ENCODE assay signal across 16 cellular contexts in the genomic region with DNA sequence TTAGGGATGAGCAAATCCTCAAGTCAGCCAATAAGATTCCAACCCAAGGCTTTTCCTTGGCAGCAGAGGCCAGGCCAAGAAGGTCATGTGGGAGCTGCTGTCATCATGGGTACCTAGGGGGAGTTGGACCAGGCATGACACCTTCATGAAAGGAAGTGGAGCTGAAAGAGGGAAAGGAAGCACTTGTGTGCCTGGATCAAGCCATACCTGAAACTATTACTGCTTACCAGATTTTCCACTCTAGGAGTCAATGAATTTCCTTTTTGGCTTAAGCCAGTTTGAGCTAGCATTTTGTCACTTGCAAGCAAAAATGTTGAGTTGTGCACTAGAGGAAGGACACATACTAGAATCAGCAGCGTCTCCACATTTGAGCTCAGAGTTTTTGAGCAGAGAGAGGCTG. TPM values are rescaled to one million over a fixed set of nuclear protein-coding genes. Genes with fewer than 3 reads are reported as not detected.
DNase-seq lines count a peak whose midpoint lies in the region; ATAC-seq and TF ChIP-seq lines count a peak whose summit lies in the region.
"Had no signal": no experiment of that assay in that cellular context is flagged by ENCODE, and none has a peak within 500 bp of the region (broad histone marks: within the 10 kb centered on the region; RNA-seq: fewer than 3 reads in every experiment).

No MANE protein-coding gene starts in this region.

- H3K36me3 Mint-ChIP-seq in WTC11 = no peaks in the 10 kb centered on the region
- no peaks in the 10 kb centered on the region for H3K36me3 Mint-ChIP-seq in central memory CD8-positive, alpha-beta T cell (ENCODE audit: insufficient read depth)
- H3K36me3 Mint-ChIP-seq: CD4-positive, alpha-beta memory T cell had no signal

- H3K4me3 Mint-ChIP-seq in WTC11 = no peak overlapping the region
- H3K4me3 Mint-ChIP-seq in central memory CD8-positive, alpha-beta T cell = no peak overlapping the region
- H3K4me3 Mint-ChIP-seq: CD4-positive, alpha-beta memory T cell; HFFc6 had no signal

- POLR2A ChIA-PET in WTC11 (lab: Charles Lee) = no interaction called here

- no peaks in the 10 kb centered on the region for H3K9me3 Mint-ChIP-seq in WTC11
- H3K9me3 Mint-ChIP-seq in central memory CD8-positive, alpha-beta T cell = no peaks in the 10 kb centered on the region
- H3K9me3 Mint-ChIP-seq: CD4-positive, alpha-beta memory T cell; HFFc6 had no signal

- H3K27ac Mint-ChIP-seq in WTC11 = 0 out of 2 replicates have a peak overlapping the region, but pooled peaks have one; percentile 65
- peak overlapping the region; percentile 49 for H3K27ac Mint-ChIP-seq in central memory CD8-positive, alpha-beta T cell (ENCODE audit: low read depth)
- H3K27ac Mint-ChIP-seq: HFFc6 had no signal

- no peak overlapping the region for H2AFZ ChIP-seq in osteoblast (ENCODE audit: low read length)

- no peak overlapping the region for H3K4me3 ChIP-seq in osteoblast (ENCODE audit: insufficient read depth, low read length)
- H3K4me3 ChIP-seq: HAP-1 had no signal

- TF ChIP-seq CTCF in WTC11 (IDR thresholded peaks at IDR 0.05) (no peak), osteoblast (IDR thresholded peaks at IDR 0.05; ENCODE audit: extremely low read depth, low read depth, low read length) (no peak)

- H3K4me1 ChIP-seq in osteoblast (ENCODE audit: insufficient read depth, low read length) = no peaks in the 10 kb centered on the region
- H3K4me1 ChIP-seq: HAP-1 had no signal

- H3K4me1 Mint-ChIP-seq in WTC11 = no peaks in the 10 kb centered on the region
- H3K4me1 Mint-ChIP-seq in central memory CD8-positive, alpha-beta T cell = peaks cover 15% of the 10 kb centered on the region

- no peaks in the 10 kb centered on the region for H3K36me3 ChIP-seq in osteoblast (ENCODE audit: insufficient read depth, low read length)
- H3K36me3 ChIP-seq: HAP-1 had no signal

- H3K27me3 Mint-ChIP-seq in WTC11 (ENCODE audit: low read depth) = peaks cover 3% of the 10 kb centered on the region; the same call in 1 of the 2 replicates
- no peaks in the 10 kb centered on the region for H3K27me3 Mint-ChIP-seq in central memory CD8-positive, alpha-beta T cell
- H3K27me3 Mint-ChIP-seq: CD4-positive, alpha-beta memory T cell had no signal

- H4K20me1 ChIP-seq in osteoblast (ENCODE audit: insufficient read depth, low read length) = no peaks in the 10 kb centered on the region

- no peak overlapping the region for H3K27ac ChIP-seq in osteoblast (ENCODE audit: low read depth, low read length)

- H3K27me3 ChIP-seq in osteoblast (ENCODE audit: insufficient read depth, low read length) = peaks cover 2% of the 10 kb centered on the region

- H3K9me3 ChIP-seq in osteoblast (ENCODE audit: low read depth, low read length) = no peaks in the 10 kb centered on the region
- H3K9me3 ChIP-seq: HAP-1 had no signal

- no peaks in the 10 kb centered on the region for H3K79me2 ChIP-seq in osteoblast (ENCODE audit: insufficient read depth, low read length)

- peak; percentile 44 for ATAC-seq in WTC11
- no peak for ATAC-seq in central memory CD8-positive, alpha-beta T cell (replicated peaks; ENCODE audit: extremely low read depth, poor library complexity, severe bottlenecking)
- no peak for ATAC-seq in HG03097 (IDR thresholded peaks at IDR 0.05; ENCODE audit: low FRiP score, unreplicated experiment)
- ATAC-seq in HG02610 (IDR thresholded peaks at IDR 0.05; ENCODE audit: unreplicated experiment) = no peak

- H3K4me2 ChIP-seq in osteoblast (ENCODE audit: insufficient read depth, low read length) = no peak overlapping the region

- CTCF ChIA-PET in WTC11 (lab: Charles Lee) = interaction anchor here (1.2 to 1.6 kb wide), 4 partner anchors 15 to 397 kb away, joined by 3 to 8 read pairs (median 6); no protein-coding TSS in a partner anchor

- DNase-seq in WTC11 (ENCODE audit: low spot score) (no peak), osteoblast (ENCODE audit: insufficient read length, low spot score, missing footprints) (peak; percentile 30), DMS 273 (lab: John Stamatoyannopoulos, UW; ENCODE audit: unreplicated experiment) (no peak)
- no peak for DNase-seq in central memory CD8-positive, alpha-beta T cell (ENCODE audit: low spot score in 2 of 2)
- DNase-seq: C1 segment of cervical spinal cord; Calu3; CD4-positive, alpha-beta memory T cell; COR-L47; DMS153; DND-41; GOT3; HFFc6 had no signal

TF ChIP-seq in WTC11, 78 proteins besides CTCF, POLR2A, EP300 and RAD21 (continues in another document):
- TF ChIP-seq ZNF263 (CRISPR knock-in tag; IDR thresholded peaks at IDR 0.05; ENCODE audit: low read depth) (no peak), TEAD4 (CRISPR knock-in tag; IDR thresholded peaks at IDR 0.05) (no peak), MXD4 (CRISPR knock-in tag; IDR thresholded peaks at IDR 0.05; ENCODE audit: borderline replicate concordance) (no peak), HMGXB4 (CRISPR knock-in tag; IDR thresholded peaks at IDR 0.05) (no peak), CREB1 (CRISPR knock-in tag; IDR thresholded peaks at IDR 0.05) (no peak)
- TF ChIP-seq, protein P1, sequence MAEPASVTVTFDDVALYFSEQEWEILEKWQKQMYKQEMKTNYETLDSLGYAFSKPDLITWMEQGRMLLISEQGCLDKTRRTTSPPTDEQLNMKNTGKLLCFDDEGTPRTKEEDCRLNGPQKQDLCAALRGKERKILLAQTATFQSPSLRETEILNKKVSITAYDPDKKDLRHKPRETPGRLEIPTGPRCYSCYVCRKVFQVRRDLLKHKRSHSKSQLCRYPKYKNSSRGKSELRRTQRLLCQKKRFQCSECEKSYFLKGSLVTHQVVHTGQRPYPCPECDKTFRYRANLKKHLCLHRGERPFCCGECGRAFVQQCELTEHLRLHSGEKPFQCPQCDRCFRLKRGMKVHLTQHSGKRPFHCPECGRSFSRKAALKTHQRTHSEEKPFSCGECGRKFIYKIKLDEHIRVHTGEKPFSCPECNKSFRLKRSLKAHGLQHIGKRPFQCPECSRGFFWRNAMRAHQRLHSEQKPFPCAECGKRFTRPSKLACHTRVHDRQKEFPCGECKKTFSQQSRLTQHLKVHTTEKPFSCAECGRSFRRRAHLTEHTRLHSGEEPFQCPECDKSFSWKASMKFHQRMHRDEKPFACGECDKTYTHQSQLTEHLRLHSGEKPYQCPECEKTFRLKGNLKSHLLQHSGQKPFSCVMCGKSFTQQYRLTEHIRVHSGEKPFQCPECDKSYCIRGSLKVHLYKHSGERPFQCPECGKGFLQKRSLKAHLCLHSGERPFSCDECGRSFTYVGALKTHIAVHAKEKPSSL (CRISPR knock-in tag; conservative IDR thresholded peaks at IDR 0.05) = no peak
- TF ChIP-seq, protein P2, sequence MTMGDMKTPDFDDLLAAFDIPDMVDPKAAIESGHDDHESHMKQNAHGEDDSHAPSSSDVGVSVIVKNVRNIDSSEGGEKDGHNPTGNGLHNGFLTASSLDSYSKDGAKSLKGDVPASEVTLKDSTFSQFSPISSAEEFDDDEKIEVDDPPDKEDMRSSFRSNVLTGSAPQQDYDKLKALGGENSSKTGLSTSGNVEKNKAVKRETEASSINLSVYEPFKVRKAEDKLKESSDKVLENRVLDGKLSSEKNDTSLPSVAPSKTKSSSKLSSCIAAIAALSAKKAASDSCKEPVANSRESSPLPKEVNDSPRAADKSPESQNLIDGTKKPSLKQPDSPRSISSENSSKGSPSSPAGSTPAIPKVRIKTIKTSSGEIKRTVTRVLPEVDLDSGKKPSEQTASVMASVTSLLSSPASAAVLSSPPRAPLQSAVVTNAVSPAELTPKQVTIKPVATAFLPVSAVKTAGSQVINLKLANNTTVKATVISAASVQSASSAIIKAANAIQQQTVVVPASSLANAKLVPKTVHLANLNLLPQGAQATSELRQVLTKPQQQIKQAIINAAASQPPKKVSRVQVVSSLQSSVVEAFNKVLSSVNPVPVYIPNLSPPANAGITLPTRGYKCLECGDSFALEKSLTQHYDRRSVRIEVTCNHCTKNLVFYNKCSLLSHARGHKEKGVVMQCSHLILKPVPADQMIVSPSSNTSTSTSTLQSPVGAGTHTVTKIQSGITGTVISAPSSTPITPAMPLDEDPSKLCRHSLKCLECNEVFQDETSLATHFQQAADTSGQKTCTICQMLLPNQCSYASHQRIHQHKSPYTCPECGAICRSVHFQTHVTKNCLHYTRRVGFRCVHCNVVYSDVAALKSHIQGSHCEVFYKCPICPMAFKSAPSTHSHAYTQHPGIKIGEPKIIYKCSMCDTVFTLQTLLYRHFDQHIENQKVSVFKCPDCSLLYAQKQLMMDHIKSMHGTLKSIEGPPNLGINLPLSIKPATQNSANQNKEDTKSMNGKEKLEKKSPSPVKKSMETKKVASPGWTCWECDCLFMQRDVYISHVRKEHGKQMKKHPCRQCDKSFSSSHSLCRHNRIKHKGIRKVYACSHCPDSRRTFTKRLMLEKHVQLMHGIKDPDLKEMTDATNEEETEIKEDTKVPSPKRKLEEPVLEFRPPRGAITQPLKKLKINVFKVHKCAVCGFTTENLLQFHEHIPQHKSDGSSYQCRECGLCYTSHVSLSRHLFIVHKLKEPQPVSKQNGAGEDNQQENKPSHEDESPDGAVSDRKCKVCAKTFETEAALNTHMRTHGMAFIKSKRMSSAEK (CRISPR knock-in tag; IDR thresholded peaks at IDR 0.05; ENCODE audit: borderline replicate concordance) = no peak
- TF ChIP-seq, protein P3, sequence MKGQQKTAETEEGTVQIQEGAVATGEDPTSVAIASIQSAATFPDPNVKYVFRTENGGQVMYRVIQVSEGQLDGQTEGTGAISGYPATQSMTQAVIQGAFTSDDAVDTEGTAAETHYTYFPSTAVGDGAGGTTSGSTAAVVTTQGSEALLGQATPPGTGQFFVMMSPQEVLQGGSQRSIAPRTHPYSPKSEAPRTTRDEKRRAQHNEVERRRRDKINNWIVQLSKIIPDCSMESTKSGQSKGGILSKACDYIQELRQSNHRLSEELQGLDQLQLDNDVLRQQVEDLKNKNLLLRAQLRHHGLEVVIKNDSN (CRISPR knock-in tag; IDR thresholded peaks at IDR 0.05) = no peak

RNA-seq across cellular contexts. Expression of gene WNK2, which starts 14.5 kb away (rescaled TPM):
- total RNA-seq in WTC11 (2021) (113 to 121 TPM (median 120 TPM) in 3 replicates), osteoblast (not detected in 2 replicates)
- total RNA-seq: A172, HFFc6 had no signal

RNA-seq across cellular contexts. Expression of gene NINJ1, which starts 35.4 kb away (rescaled TPM):
- total RNA-seq in WTC11 (2021) (35.6 to 41.3 TPM (median 37.7 TPM) in 3 replicates), osteoblast (33.6 and 34.7 TPM in 2 replicates)

Comparison
In these comparisons a context has a peak if more than half of its experiments do, and no peak if none do; other contexts are left out.
1. RNA of gene WNK2, which starts 14.5 kb away (total RNA-seq): 113 to 121 TPM in WTC11; not detected in osteoblast; every median in the first group is over 100 times any median in the second.